14 cellular contexts compared by ENCODE assay signal in genomic region chr19:50606059-50606833, GRCh38. TPM values are rescaled to one million over a fixed set of nuclear protein-coding genes. Genes with fewer than 3 reads are reported as not detected.
A peak's percentile ranks its signal among the peaks of the same experiment; 100 is the strongest.
DNase-seq lines count a peak whose midpoint lies in the region; TF ChIP-seq lines count a peak whose summit lies in the region.
"Not testable (repeated sequence)": the region's sequence is repeated elsewhere in the genome, so short reads cannot be mapped to it uniquely, and the experiment has no call there.
"Had no signal": no experiment of that assay in that cellular context is flagged by ENCODE, and none has a peak within 500 bp of the region (broad histone marks: within the 10 kb centered on the region; RNA-seq: fewer than 3 reads in every experiment).

No MANE protein-coding gene starts in this region.

- not testable (repeated sequence) for H2AFZ ChIP-seq in hepatocyte

- H3K4me1 ChIP-seq in A673 (ENCODE audit: insufficient read depth, low read length, poor library complexity, severe bottlenecking); hepatocyte (ENCODE audit: insufficient read depth): not testable (repeated sequence)

- H3K4me2 ChIP-seq in hepatocyte, result not testable (repeated sequence)

- peaks cover 14% of the 10 kb centered on the region for H3K9me3 Mint-ChIP-seq in nephron

- peak overlapping the region; percentile 24 to 70 (median 29) for H3K4me3 Mint-ChIP-seq in nephron

- CTCF ChIA-PET in A673 (lab: Charles Lee), result not testable (repeated sequence)
- CTCF ChIA-PET in HEK293T (lab: Yijun Ruan, JAX), result interaction anchor here (0.5 kb wide), 1 partner anchor 43 kb away, joined by 4 read pairs; no protein-coding TSS in a partner anchor

- POLR2A ChIA-PET in A673 (lab: Charles Lee; ENCODE audit: low non-redundant PET); HEK293T (lab: Yijun Ruan, JAX): not testable (repeated sequence)

- H3K9me2 ChIP-seq in hepatocyte (replicated peaks; ENCODE audit: insufficient read depth), result not testable (repeated sequence)

- H3K27ac Mint-ChIP-seq in nephron, result not testable (repeated sequence)

- peaks cover 70% of the 10 kb centered on the region for H3K27me3 Mint-ChIP-seq in nephron (ENCODE audit: low read depth)

- H3K27ac ChIP-seq in A673 (ENCODE audit: low read depth, low read length, poor library complexity, severe bottlenecking); dorsolateral prefrontal cortex; hepatocyte: not testable (repeated sequence)

- BruUV-seq in A673 (replicated peaks; lab: Mats Ljungman, UMichigan), result not testable (repeated sequence)

- not testable (repeated sequence) for H3K4me3 ChIP-seq in A673 (ENCODE audit: low read depth, low read length, poor library complexity, severe bottlenecking); hepatocyte
- H3K4me3 ChIP-seq in dorsolateral prefrontal cortex, result peak overlapping the region in 47 of 59 donors; percentile 10 to 63 (median 45)

- 66% methylated on average over 39 of the region's 58 CpGs for WGBS in hepatocyte (ENCODE audit: low lambda C conversion rate, missing lambda C conversion rate)

- TF ChIP-seq CTCF in A673 (conservative IDR thresholded peaks at IDR 0.05; ENCODE audit: low read depth, low read length) (peak; percentile 43), dorsolateral prefrontal cortex (IDR thresholded peaks at IDR 0.05 in 54 of 56, conservative IDR thresholded peaks at IDR 0.05 in 2 of 56; ENCODE audit: low read depth in 1 of 56, partially characterized antibody in 56 of 56) (peak in 48 of 56 donors; percentile 7 to 65 (median 44)), hepatocyte (IDR thresholded peaks at IDR 0.05; ENCODE audit: poor library complexity) (peak; percentile 2), nephron (IDR thresholded peaks at IDR 0.05; ENCODE audit: unreplicated experiment in 3 of 3) (peak; percentile 26 to 52 (median 37))

- not testable (repeated sequence) for H3K36me3 Mint-ChIP-seq in nephron (ENCODE audit: low read depth)

- not testable (repeated sequence) for H3K4me1 Mint-ChIP-seq in nephron

- intact Hi-C loops in A673 (cut with micrococcal nuclease; ENCODE audit: unreplicated experiment) (loop anchor here (2.0 kb wide), 1 partner anchor 177 kb away; no protein-coding TSS in a partner anchor), dorsolateral prefrontal cortex (cut with DNase I) (loop anchor here (5.0 kb wide), 2 partner anchors 49 to 51 kb away; no protein-coding TSS in a partner anchor)

- not testable (repeated sequence) for H3K27me3 ChIP-seq in A673 (replicated peaks; ENCODE audit: insufficient read depth, low read depth, low read length, poor library complexity); dorsolateral prefrontal cortex
- peaks cover 36% of the 10 kb centered on the region for H3K27me3 ChIP-seq in hepatocyte

- H3K36me3 ChIP-seq in A673 (ENCODE audit: insufficient read depth, low read length, poor library complexity, severe bottlenecking); hepatocyte (replicated peaks; ENCODE audit: insufficient read depth, low read depth): not testable (repeated sequence)

- H3K79me2 ChIP-seq in hepatocyte, result not testable (repeated sequence)

- H3K9me3 ChIP-seq in A673 (ENCODE audit: low read depth, low read length, poor library complexity, severe bottlenecking); hepatocyte (ENCODE audit: low read depth): not testable (repeated sequence)

- DNase-seq in A673 (ENCODE audit: low spot score), result peak; percentile 15
- not testable (repeated sequence) for DNase-seq in HEK293T (ENCODE audit: extremely low spot score); hepatocyte (ENCODE audit: low spot score)
- DNase-seq in NCI-H748 (lab: John Stamatoyannopoulos, UW; ENCODE audit: unreplicated experiment), result peak; percentile 78
- DNase-seq in activated CD4-positive, alpha-beta T cell treated with anti-CD3 and anti-CD28 coated beads for 48 hours, result peak; percentile 25
- DNase-seq in dorsolateral prefrontal cortex, result peak in 2 of 10 donors; percentile 26 to 56
- peak; percentile 32 for DNase-seq in stimulated activated CD8-positive, alpha-beta memory T cell treated with anti-CD3 and anti-CD28 coated beads, Interleukin-4, amount 100 ng/mL, for 48 hours

- not testable (repeated sequence) for H4K20me1 ChIP-seq in hepatocyte (ENCODE audit: insufficient read depth, poor library complexity, severe bottlenecking)

TF ChIP-seq in HEK293T, 16 proteins besides CTCF, POLR2A, EP300 and RAD21:
- 0 out of 2 replicates have a peak, but pooled peaks have one; percentile 16 for TF ChIP-seq L3MBTL2 (conservative IDR thresholded peaks at IDR 0.05)

RNA-seq across cellular contexts. Expression of gene SYT3, which starts 33.4 kb away (rescaled TPM):
- 1.8 and 2.0 TPM in 2 replicates for total RNA-seq in A673 (2021)
- total RNA-seq in dorsolateral prefrontal cortex, result 10 to 100 TPM; 10.7 to 56.7 (median 35.9) TPM
- 0.48 and 1.5 TPM in 2 replicates for total RNA-seq in hepatocyte
- 2.2 and 4.3 TPM in 2 replicates for polyA plus RNA-seq in hepatocyte
- total RNA-seq: activated T-helper 1 cell treated with anti-CD3 and anti-CD28 coated beads, Interleukin-12 subunit alpha, Interleukin-12 subunit beta, Interleukin-2, Interleukin-4 antibody, amounts not matched to agents 30 ng/mL and 10 ng/mL and 1 ng/mL, durations not matched to agents 14 hours and 24 hours and 36 hours; Calu3; fibroblast of lung; HT-29 had no signal
- polyA plus RNA-seq: fibroblast of lung, keratinocyte had no signal

RNA-seq across cellular contexts. Expression of gene LRRC4B, which starts 38.0 kb away (rescaled TPM):
- total RNA-seq in A673 (2021), result 23.1 and 24.9 TPM in 2 replicates
- 100 to 1,000 TPM; 126 to 330 (median 166) TPM for total RNA-seq in dorsolateral prefrontal cortex
- total RNA-seq in hepatocyte, result 6.0 and 7.7 TPM in 2 replicates
- 1.8 and 2.1 TPM in 2 replicates for polyA plus RNA-seq in hepatocyte
- total RNA-seq: Calu3, HT-29 had no signal
- polyA plus RNA-seq: keratinocyte had no signal

RNA-seq across cellular contexts. Expression of gene C19orf81, which starts 43.0 kb away (rescaled TPM):
- total RNA-seq in A673 (2021), result 6.2 and 10.5 TPM in 2 replicates
- 10 to 100 TPM in 8 of 120 experiments, 1 to 10 TPM in 111, not detected in 1; 1.9 to 17.7 (median 5.7) TPM for total RNA-seq in dorsolateral prefrontal cortex
- 2.2 and 4.1 TPM in 2 replicates for total RNA-seq in hepatocyte
- polyA plus RNA-seq in hepatocyte, result 12.4 and 14.7 TPM in 2 replicates
- total RNA-seq: activated T-helper 1 cell treated with anti-CD3 and anti-CD28 coated beads, Interleukin-12 subunit alpha, Interleukin-12 subunit beta, Interleukin-2, Interleukin-4 antibody, amounts not matched to agents 30 ng/mL and 10 ng/mL and 1 ng/mL, durations not matched to agents 14 hours and 24 hours and 36 hours; body of pancreas; Calu3; fibroblast of lung; HT-29 had no signal
- polyA plus RNA-seq: fibroblast of lung, keratinocyte had no signal
